In genomic region chr5:1942630-1943029, GRCh38 we compare ENCODE assay signal across 32 cellular contexts. TPM values are rescaled to one million over a fixed set of nuclear protein-coding genes. Genes with fewer than 3 reads are reported as not detected.
DNase-seq lines count a peak whose midpoint lies in the region; ATAC-seq, FAIRE-seq and TF ChIP-seq lines count a peak whose summit lies in the region.
"Had no signal": no experiment of that assay in that cellular context is flagged by ENCODE, and none has a peak within 500 bp of the region (broad histone marks: within the 10 kb centered on the region; RNA-seq: fewer than 3 reads in every experiment).

No MANE protein-coding gene starts in this region.

- H3K4me3 ChIP-seq in HepG2 (replicated peaks in 1 of 3; ENCODE audit: insufficient read depth in 1 of 3, low read depth in 2 of 3, low read length in 3 of 3): no peak overlapping the region
- no peak overlapping the region for H3K4me3 ChIP-seq in right lobe of liver
- H3K4me3 ChIP-seq in heart left ventricle: no peak overlapping the region
- H3K4me3 ChIP-seq in gastroesophageal sphincter: no peak overlapping the region
- H3K4me3 ChIP-seq: BLaER1, GM12878 had no signal

- in situ Hi-C loops in HepG2 (cut with HindIII; ENCODE audit: extremely low pct_ligation_motif_present, low pct_unique_long_range_greater_than_20kb): no loop called here

- ATAC-seq in HepG2 (no peak), right lobe of liver (no peak), foreskin keratinocyte (no peak), heart left ventricle (no peak), gastroesophageal sphincter (no peak), GM18909 (IDR thresholded peaks at IDR 0.05; ENCODE audit: poor library complexity, unreplicated experiment) (no peak)
- ATAC-seq: GM12878 had no signal

- 44% methylated on average over 5 of the region's 5 CpGs for WGBS in HepG2 (ENCODE audit: low lambda C conversion rate)
- WGBS in right lobe of liver (ENCODE audit: insufficient coverage, low coverage, low lambda C conversion rate, missing lambda C conversion rate): 31% methylated on average over 4 of the region's 5 CpGs
- 83 to 96% (median 92%) methylated on average over 5 of the region's 5 CpGs for WGBS in heart left ventricle, 4 donors
- WGBS in gastroesophageal sphincter (ENCODE audit: low coverage in 1 of 2), 2 donors: 84 to 92% methylated on average over 5 of the region's 5 CpGs

- peaks cover 1 to 57% of the 10 kb centered on the region in 2 experiments; a peak in 4 of 5 replicates for H3K27me3 ChIP-seq in HepG2 (ENCODE audit: control insufficient read depth in 1 of 2, insufficient read depth in 2 of 2, low read length in 2 of 2)
- H3K27me3 ChIP-seq in right lobe of liver: no peaks in the 10 kb centered on the region
- H3K27me3 ChIP-seq in foreskin keratinocyte: no peaks in the 10 kb centered on the region
- peaks cover 0 to 3% (median 0%) of the 10 kb centered on the region in 9 donors for H3K27me3 ChIP-seq in heart left ventricle
- peaks cover 24% of the 10 kb centered on the region for H3K27me3 ChIP-seq in gastroesophageal sphincter

- no peak overlapping the region for H2AFZ ChIP-seq in HepG2 (ENCODE audit: low read length)

- TF ChIP-seq POLR2A in HepG2 (IDR thresholded peaks at IDR 0.05; ENCODE audit: insufficient read depth in 1 of 2, low read depth in 2 of 2, low read length in 2 of 2): no peak
- TF ChIP-seq POLR2A in right lobe of liver (IDR thresholded peaks at IDR 0.05): no peak
- no peak for TF ChIP-seq POLR2A in heart left ventricle (IDR thresholded peaks at IDR 0.05)
- no peak for TF ChIP-seq POLR2A in gastroesophageal sphincter (IDR thresholded peaks at IDR 0.05)

- CTCF ChIA-PET in HepG2 (lab: Yijun Ruan, JAX; ENCODE audit: low intra/inter-chr PET ratio, low total read pairs) (no interaction called here), RWPE1 (lab: Yijun Ruan, JAX) (no interaction called here)

- no peak for FAIRE-seq in HepG2 (lab: Jason Lieb, UNC)
- FAIRE-seq: GM12878, GM12892, GM18507, GM19239 had no signal

- no peak overlapping the region for H3K9ac ChIP-seq in HepG2 (ENCODE audit: insufficient read depth, low read depth, low read length)
- H3K9ac ChIP-seq: BLaER1 had no signal

- TF ChIP-seq RAD21 in HepG2 (CRISPR knock-in tag; IDR thresholded peaks at IDR 0.05): no peak

- BruUV-seq in HepG2 (replicated peaks; lab: Mats Ljungman, UMichigan): no TSS peak

- no peak overlapping the region for H3K4me2 ChIP-seq in HepG2 (ENCODE audit: low read depth, low read length)
- H3K4me2 ChIP-seq: BLaER1 had no signal

- intact Hi-C loops in HepG2 (cut with micrococcal nuclease; ENCODE audit: unreplicated experiment): no loop called here
- intact Hi-C loops in right lobe of liver (cut with DNase I): no loop called here
- intact Hi-C loops in heart left ventricle (cut with DNase I): loop anchor here in 2 of 10 donors (10.0 kb wide), 2 partner anchors 58 to 138 kb away; partner anchors contain the start of genes IRX4 (in 1 of the 2) and NDUFS6 (in 1 of the 2)

- TF ChIP-seq EP300 in HepG2 (IDR thresholded peaks at IDR 0.05; ENCODE audit: low read depth in 2 of 2, low read length in 2 of 2) (no peak), HepG2 (CRISPR knock-in tag; IDR thresholded peaks at IDR 0.05; ENCODE audit: borderline replicate concordance) (no peak), gastroesophageal sphincter (IDR thresholded peaks at IDR 0.05) (no peak)

- H3K36me3 ChIP-seq in HepG2 (replicated peaks in 1 of 2; ENCODE audit: control insufficient read depth in 1 of 2, insufficient read depth in 2 of 2, low read length in 2 of 2) (no peaks in the 10 kb centered on the region), right lobe of liver (no peaks in the 10 kb centered on the region), heart left ventricle (no peaks in the 10 kb centered on the region), gastroesophageal sphincter (peaks cover 0 to 5% of the 10 kb centered on the region in 2 donors)
- H3K36me3 ChIP-seq: BE2C, BLaER1 had no signal

- POLR2A ChIA-PET in HepG2 (lab: Yijun Ruan, JAX) (no interaction called here), RWPE1 (lab: Yijun Ruan, JAX; ENCODE audit: low non-redundant PET) (no interaction called here)

- H4K20me1 ChIP-seq in HepG2 (ENCODE audit: insufficient read depth, low read length): no peaks in the 10 kb centered on the region
- H4K20me1 ChIP-seq: BLaER1 had no signal

- H3K27ac ChIP-seq in HepG2 (ENCODE audit: extremely low read length, insufficient read depth, low read length): no peak overlapping the region
- H3K27ac ChIP-seq in right lobe of liver: no peak overlapping the region
- peak overlapping the region; percentile 72; the same call in 1 of the 2 replicates for H3K27ac ChIP-seq in RWPE1
- peak overlapping the region; percentile 88 for H3K27ac ChIP-seq in foreskin keratinocyte
- H3K27ac ChIP-seq in heart left ventricle: no peak overlapping the region
- no peak overlapping the region for H3K27ac ChIP-seq in gastroesophageal sphincter
- H3K27ac ChIP-seq: 22Rv1, BLaER1 had no signal

- H3K4me1 ChIP-seq in HepG2 (ENCODE audit: insufficient read depth, low read length) (no peaks in the 10 kb centered on the region), right lobe of liver (no peaks in the 10 kb centered on the region), foreskin keratinocyte (peaks cover 16% of the 10 kb centered on the region), heart left ventricle (peaks cover 0 to 19% (median 6%) of the 10 kb centered on the region in 12 donors), gastroesophageal sphincter (no peaks in the 10 kb centered on the region)
- H3K4me1 ChIP-seq: BE2C had no signal

- DNase-seq in HepG2 (ENCODE audit: low spot score): no peak
- DNase-seq in right lobe of liver: no peak
- DNase-seq in RWPE1 (ENCODE audit: low spot score): no peak
- no peak for DNase-seq in foreskin keratinocyte
- no peak for DNase-seq in heart left ventricle
- DNase-seq: ACHN; BE2C; C1 segment of cervical spinal cord; CD4-positive, alpha-beta memory T cell; CD4-positive, CD25-positive, alpha-beta regulatory T cell; CD8-positive, alpha-beta memory T cell; COR-L47; DMS 273 treated with DMSO at 0.1 percent for 48 hours; DMS153; DMS53; DMS79; DND-41; EL; GDM1 had no signal

- no peaks in the 10 kb centered on the region for H3K79me2 ChIP-seq in HepG2 (ENCODE audit: insufficient read depth, low read length)

- H3K9me3 ChIP-seq in HepG2 (ENCODE audit: low read length) (no peaks in the 10 kb centered on the region), right lobe of liver (no peaks in the 10 kb centered on the region), heart left ventricle (no peaks in the 10 kb centered on the region), gastroesophageal sphincter (peaks cover 0 to 4% (median 0%) of the 10 kb centered on the region in 3 donors)
- H3K9me3 ChIP-seq: BE2C, BLaER1 had no signal

- TF ChIP-seq CTCF in HepG2 (CRISPR knock-in tag; IDR thresholded peaks at IDR 0.05): no peak
- TF ChIP-seq CTCF in right lobe of liver (IDR thresholded peaks at IDR 0.05): no peak
- no peak for TF ChIP-seq CTCF in RWPE1 (conservative IDR thresholded peaks at IDR 0.05; ENCODE audit: low read depth)
- no peak for TF ChIP-seq CTCF in foreskin keratinocyte (conservative IDR thresholded peaks at IDR 0.05)
- no peak for TF ChIP-seq CTCF in heart left ventricle (IDR thresholded peaks at IDR 0.05)
- no peak for TF ChIP-seq CTCF in gastroesophageal sphincter (IDR thresholded peaks at IDR 0.05)

TF ChIP-seq in HepG2, 621 proteins besides CTCF, POLR2A, EP300 and RAD21:
- TF ChIP-seq MAFK (conservative IDR thresholded peaks at IDR 0.05 in 1 of 2, IDR thresholded peaks at IDR 0.05 in 1 of 2; ENCODE audit: low read length in 2 of 2) (peak; percentile 63 to 84; a peak in 3 of 4 replicates), MAFF (IDR thresholded peaks at IDR 0.05; ENCODE audit: low read depth, low read length) (peak; percentile 76), IKZF1 (IDR thresholded peaks at IDR 0.05) (no peak)

RNA-seq across cellular contexts. Expression of gene IRX4, which starts 59.9 kb away (rescaled TPM):
- total RNA-seq in HepG2 (2016; rRNA removed; fragmentation: Illumina TruSeq; extraction: Trizol) (not detected in 2 replicates), right lobe of liver (not detected), foreskin keratinocyte (20.3 and 26.4 TPM in 2 replicates), heart left ventricle (10 to 100 TPM in 8 of 9 donors, 1 to 10 TPM in 1; 8.6 to 32.3 (median 17.4) TPM), gastroesophageal sphincter (under 1 TPM in 1 of 4 donors, not detected in 3; 0.96 TPM)
- not detected in 2 replicates for total RNA-seq in HepG2 (2016; cell fraction: cytosol; rRNA removed; fragmentation: Illumina TruSeq; extraction: Trizol; ENCODE audit: low read depth)
- total RNA-seq in HepG2 (2016; cell fraction: insoluble cytoplasmic fraction; rRNA removed; fragmentation: Illumina TruSeq; extraction: Trizol): not detected in 2 replicates
- total RNA-seq in HepG2 (2016; cell fraction: membrane; rRNA removed; fragmentation: Illumina TruSeq; extraction: Trizol): not detected in 2 replicates
- total RNA-seq in HepG2 (2016; cell fraction: nucleus; rRNA removed; fragmentation: Illumina TruSeq; extraction: Trizol): not detected in 2 replicates
- polyA plus RNA-seq in HepG2 (2011; rRNA removed) (not detected in 2 replicates), foreskin keratinocyte (22.0 and 32.8 TPM in 2 replicates), heart left ventricle (10 to 100 TPM in 1 of 2 donors, 1 to 10 TPM in 1; 9.7 to 13.1 TPM)
- not detected in 2 replicates for polyA plus RNA-seq in HepG2 (2011; cell fraction: cytosol; rRNA removed)
- polyA plus RNA-seq in HepG2 (2011; cell fraction: nucleus; rRNA removed): not detected in 2 replicates
- not detected in 2 replicates for polyA plus RNA-seq in HepG2 (2012)
- not detected in 2 replicates for polyA plus RNA-seq in HepG2 (2016; cell fraction: cytosol; fragmentation: Illumina TruSeq; extraction: Trizol; ENCODE audit: low read depth)
- polyA plus RNA-seq in HepG2 (2016; cell fraction: insoluble cytoplasmic fraction; fragmentation: Illumina TruSeq; extraction: Trizol; ENCODE audit: low read depth): not detected in 2 replicates
- polyA plus RNA-seq in HepG2 (2016; cell fraction: membrane; fragmentation: Illumina TruSeq; extraction: Trizol; ENCODE audit: low read depth): not detected in 2 replicates
- not detected in 2 replicates for polyA plus RNA-seq in HepG2 (2016; cell fraction: nucleus; fragmentation: Illumina TruSeq; extraction: Trizol; ENCODE audit: insufficient read depth, low read depth)
- polyA minus RNA-seq in HepG2 (2011; rRNA and poly(A)+ RNA removed; ENCODE audit: low replicate concordance): 0.09 TPM in 1 of 2 replicates, not detected in the other
- not detected in 2 replicates for polyA minus RNA-seq in HepG2 (2011; cell fraction: cytosol; rRNA and poly(A)+ RNA removed)
- not detected in 2 replicates for polyA minus RNA-seq in HepG2 (2011; cell fraction: nucleus; rRNA and poly(A)+ RNA removed)
- total RNA-seq: A172; A673; CD4-positive, alpha-beta memory T cell; CD4-positive, CD25-positive, alpha-beta regulatory T cell; CD8-positive, alpha-beta memory T cell; G401; GM12878 had no signal
- polyA plus RNA-seq: AG04450; CD14-positive monocyte; CD4-positive, alpha-beta memory T cell; CD4-positive, CD25-positive, alpha-beta regulatory T cell; CD8-positive, alpha-beta memory T cell; GM12878 had no signal

Comparison
In these comparisons a context has a peak if more than half of its experiments do, and no peak if none do; other contexts are left out.
1. H3K27ac ChIP-seq: peak in RWPE1 (single experiment) and foreskin keratinocyte (single experiment); none in HepG2 (single experiment), right lobe of liver (0 of 3), heart left ventricle (0 of 12) and gastroesophageal sphincter (0 of 4).
2. RNA of gene IRX4, which starts 59.9 kb away (total RNA-seq): 20.3 to 26.4 TPM in foreskin keratinocyte and 8.6 to 32.3 TPM in heart left ventricle; not detected in HepG2, not detected in right lobe of liver and 0.96 TPM in gastroesophageal sphincter; every median in the first group is over 4 times any median in the second.